ENCODE assay signal across 12 cellular contexts in the genomic region with DNA sequence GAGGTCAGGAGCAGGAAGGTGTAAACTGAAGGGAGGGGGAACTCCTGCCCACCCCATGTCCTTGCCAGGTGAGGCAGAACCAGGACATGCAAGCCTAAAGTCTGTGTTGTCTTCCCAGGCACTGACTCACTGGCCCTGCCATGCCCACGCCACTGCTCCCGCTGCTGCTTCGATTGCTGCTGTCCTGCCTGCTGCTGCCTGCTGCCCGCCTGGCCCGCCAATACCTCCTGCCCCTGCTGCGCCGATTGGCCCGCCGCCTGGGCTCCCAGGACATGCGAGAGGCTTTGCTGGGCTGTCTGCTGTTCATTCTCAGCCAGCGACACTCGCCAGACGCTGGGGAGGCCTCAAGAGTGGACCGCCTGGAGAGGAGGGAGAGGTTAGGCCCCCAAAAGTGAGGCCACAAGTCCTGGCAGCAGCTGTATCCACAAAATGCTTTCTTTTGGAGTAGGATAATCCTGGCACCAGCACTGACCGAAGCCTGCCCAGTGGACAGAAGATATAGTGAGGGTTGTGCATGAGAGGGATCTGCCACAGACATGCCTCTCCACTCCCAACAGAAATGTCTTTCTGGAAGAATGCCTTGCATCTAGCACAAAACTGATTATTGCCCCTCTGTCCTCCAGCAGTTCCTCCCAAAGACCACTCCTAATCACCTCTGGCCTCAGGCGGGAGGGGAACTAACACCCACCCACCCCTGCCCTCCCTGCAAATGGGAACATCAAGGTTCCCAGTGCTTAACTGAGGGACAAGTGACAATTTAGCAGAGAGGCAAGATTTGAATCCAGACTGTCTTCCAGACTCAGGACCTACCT. TPM values are rescaled to one million over a fixed set of nuclear protein-coding genes. Genes with fewer than 3 reads are reported as not detected.
A peak's percentile ranks its signal among the peaks of the same experiment; 100 is the strongest.
DNase-seq lines count a peak whose midpoint lies in the region; ATAC-seq and TF ChIP-seq lines count a peak whose summit lies in the region.
"Had no signal": no experiment of that assay in that cellular context is flagged by ENCODE, and none has a peak within 500 bp of the region (broad histone marks: within the 10 kb centered on the region; RNA-seq: fewer than 3 reads in every experiment).

No MANE protein-coding gene starts in this region.

- peak overlapping the region; percentile 99 for H3K4me2 ChIP-seq in DOHH2 (ENCODE audit: low read length)

- DNase-seq in SK-N-DZ (ENCODE audit: low spot score): peak; percentile 54
- peak; percentile 79 for DNase-seq in left ventricle myocardium inferior
- DNase-seq in renal cortical epithelial cell (ENCODE audit: low read depth): peak; percentile 59
- no peak for DNase-seq in UCSD-AML1 (lab: John Stamatoyannopoulos, UW; ENCODE audit: unreplicated experiment)
- DNase-seq: colonic mucosa had no signal

- H4K20me1 ChIP-seq in DOHH2 (ENCODE audit: control insufficient read depth, insufficient read depth, low read depth, low read length): no peaks in the 10 kb centered on the region

- H3K36me3 ChIP-seq in DOHH2 (ENCODE audit: control insufficient read depth, low read length) (no peaks in the 10 kb centered on the region), left ventricle myocardium inferior (no peaks in the 10 kb centered on the region)
- H3K36me3 ChIP-seq: colonic mucosa, neutrophil had no signal

- H3K4me3 ChIP-seq in DOHH2 (ENCODE audit: low read length) (peak overlapping the region; percentile 74; the same call in 1 of the 2 replicates), left ventricle myocardium inferior (peak overlapping the region; percentile 22)
- H3K4me3 ChIP-seq: colonic mucosa had no signal

- H3K79me2 ChIP-seq in DOHH2 (ENCODE audit: control insufficient read depth, low read length): no peaks in the 10 kb centered on the region

- peaks cover 22% of the 10 kb centered on the region for H3F3A ChIP-seq in DOHH2 (ENCODE audit: control insufficient read depth, insufficient read depth)

- H3K9me3 ChIP-seq in DOHH2 (ENCODE audit: control insufficient read depth, insufficient read depth, low read length) (no peaks in the 10 kb centered on the region), left ventricle myocardium inferior (replicated peaks) (no peaks in the 10 kb centered on the region)
- H3K9me3 ChIP-seq: colonic mucosa, neutrophil had no signal

- intact Hi-C loops in left ventricle myocardium inferior (cut with micrococcal nuclease): no loop called here

- peaks cover 7% of the 10 kb centered on the region; the same call in 1 of the 2 replicates for H3K27me3 ChIP-seq in DOHH2 (ENCODE audit: control insufficient read depth, low read length)
- H3K27me3 ChIP-seq in left ventricle myocardium inferior (ENCODE audit: low read depth): no peaks in the 10 kb centered on the region
- H3K27me3 ChIP-seq: colonic mucosa, neutrophil had no signal

- no peak for ATAC-seq in GM18909 (IDR thresholded peaks at IDR 0.05; ENCODE audit: poor library complexity, unreplicated experiment)
- ATAC-seq in GM21786 (IDR thresholded peaks at IDR 0.05; ENCODE audit: unreplicated experiment): no peak
- no peak for ATAC-seq in activated CD4-positive, CD25-positive, alpha-beta regulatory T cell treated with anti-CD3 and anti-CD28 coated beads, Interleukin-2, amount 50 U/mL, for 24 hours
- ATAC-seq: HCT116 had no signal

- no peaks in the 10 kb centered on the region for H3K9me2 ChIP-seq in DOHH2 (replicated peaks; ENCODE audit: control insufficient read depth, low read length)

- H3K27ac ChIP-seq in DOHH2 (ENCODE audit: low read depth, low read length) (peak overlapping the region; percentile 83), left ventricle myocardium inferior (replicated peaks) (peak overlapping the region; percentile 98)

- peaks cover 52% of the 10 kb centered on the region for H3K4me1 ChIP-seq in DOHH2 (ENCODE audit: control insufficient read depth, low read length)
- peaks cover 68% of the 10 kb centered on the region for H3K4me1 ChIP-seq in left ventricle myocardium inferior

- TF ChIP-seq CTCF in DOHH2 (IDR thresholded peaks at IDR 0.05; ENCODE audit: low read depth, low read length, poor library complexity, severe bottlenecking): no peak
- TF ChIP-seq CTCF in left ventricle myocardium inferior (IDR thresholded peaks at IDR 0.05; ENCODE audit: borderline replicate concordance): no peak

RNA-seq across cellular contexts. Expression of a gene that starts 0.8 kb away (rescaled TPM):
- not detected in 2 replicates for polyA plus RNA-seq in SK-N-DZ (2014; cell fraction: cytosol; rRNA removed)
- not detected in 2 replicates for polyA plus RNA-seq in SK-N-DZ (2014; cell fraction: nucleus; rRNA removed)
- 0.36 TPM for total RNA-seq in left ventricle myocardium inferior
- total RNA-seq in renal cortical epithelial cell: not detected in 2 replicates
- total RNA-seq: colonic mucosa, temporal lobe had no signal

RNA-seq across cellular contexts. Expression of a gene that starts 5.9 kb away (rescaled TPM):
- 53.3 and 54.4 TPM in 2 replicates for polyA plus RNA-seq in SK-N-DZ (2014; cell fraction: cytosol; rRNA removed)
- 213 and 272 TPM in 2 replicates for polyA plus RNA-seq in SK-N-DZ (2014; cell fraction: nucleus; rRNA removed)
- total RNA-seq in left ventricle myocardium inferior (154 TPM), renal cortical epithelial cell (15.1 and 15.3 TPM in 2 replicates)

RNA-seq across cellular contexts. Expression of a gene that starts 29.4 kb away (rescaled TPM):
- polyA plus RNA-seq in SK-N-DZ (2014; cell fraction: cytosol; rRNA removed): 1,614 and 1,776 TPM in 2 replicates
- polyA plus RNA-seq in SK-N-DZ (2014; cell fraction: nucleus; rRNA removed): 579 and 767 TPM in 2 replicates
- total RNA-seq in left ventricle myocardium inferior: 786 TPM
- 759 and 823 TPM in 2 replicates for total RNA-seq in renal cortical epithelial cell

RNA-seq across cellular contexts. Expression of a gene that starts 39.8 kb away (rescaled TPM):
- 52.7 and 59.7 TPM in 2 replicates for polyA plus RNA-seq in SK-N-DZ (2014; cell fraction: cytosol; rRNA removed)
- 39.2 and 41.2 TPM in 2 replicates for polyA plus RNA-seq in SK-N-DZ (2014; cell fraction: nucleus; rRNA removed)
- total RNA-seq in left ventricle myocardium inferior (20.2 TPM), renal cortical epithelial cell (64.3 and 103 TPM in 2 replicates)

RNA-seq across cellular contexts. Expression of a gene that starts 47.8 kb away (rescaled TPM):
- 17.0 and 22.0 TPM in 2 replicates for polyA plus RNA-seq in SK-N-DZ (2014; cell fraction: cytosol; rRNA removed)
- 19.9 and 24.9 TPM in 2 replicates for polyA plus RNA-seq in SK-N-DZ (2014; cell fraction: nucleus; rRNA removed)
- total RNA-seq in left ventricle myocardium inferior (2.1 TPM), renal cortical epithelial cell (17.6 and 28.1 TPM in 2 replicates)
